Comparison of ENCODE assay signal across 1 cellular context in the genomic region with DNA sequence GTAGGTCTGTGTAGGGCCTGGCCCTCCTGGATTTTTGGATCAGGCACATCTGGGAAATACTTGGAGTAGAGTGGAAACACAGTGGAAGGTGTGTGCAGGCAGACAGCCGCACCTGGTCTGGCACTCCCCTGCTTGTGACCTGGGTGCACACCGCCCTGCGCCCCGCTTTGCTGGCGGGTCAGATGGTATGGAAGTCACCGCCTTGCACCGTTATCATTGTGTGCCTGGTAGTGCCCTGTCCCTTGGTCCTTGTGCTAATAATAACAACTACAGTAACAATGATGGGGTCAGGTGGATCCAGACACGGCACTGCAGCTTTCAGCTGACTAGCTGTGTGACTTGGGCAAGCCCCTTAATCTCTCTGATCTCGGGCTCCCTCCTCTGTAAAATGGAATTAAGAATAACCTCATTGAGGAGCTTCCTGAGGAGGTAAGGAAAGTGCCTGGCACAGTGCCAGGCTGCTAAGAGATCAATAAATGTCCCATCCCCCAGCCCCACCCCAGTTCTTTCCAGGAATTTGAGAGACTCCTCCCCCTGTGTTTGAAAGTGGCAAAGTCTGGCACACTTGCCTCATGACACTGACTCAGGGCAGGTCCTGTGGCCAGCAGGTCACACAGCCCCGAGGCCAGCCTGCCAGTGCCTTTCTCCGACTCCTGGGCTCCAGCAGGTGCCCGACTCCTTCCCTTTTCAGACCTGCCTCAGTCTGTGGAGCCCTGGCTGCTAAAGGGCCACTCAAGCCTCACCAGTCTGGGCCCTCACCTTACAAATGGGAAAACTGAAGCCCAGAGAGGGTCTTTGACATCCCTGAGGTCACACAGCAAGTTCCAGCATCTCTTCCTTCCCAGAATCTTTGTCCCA.
TF ChIP-seq lines count a peak whose summit lies in the region.

No MANE protein-coding gene starts in this region.

TF ChIP-seq in GM23338, 12 proteins besides CTCF, POLR2A, EP300 and RAD21 (continued from another document):
- TF ChIP-seq, protein P1, sequence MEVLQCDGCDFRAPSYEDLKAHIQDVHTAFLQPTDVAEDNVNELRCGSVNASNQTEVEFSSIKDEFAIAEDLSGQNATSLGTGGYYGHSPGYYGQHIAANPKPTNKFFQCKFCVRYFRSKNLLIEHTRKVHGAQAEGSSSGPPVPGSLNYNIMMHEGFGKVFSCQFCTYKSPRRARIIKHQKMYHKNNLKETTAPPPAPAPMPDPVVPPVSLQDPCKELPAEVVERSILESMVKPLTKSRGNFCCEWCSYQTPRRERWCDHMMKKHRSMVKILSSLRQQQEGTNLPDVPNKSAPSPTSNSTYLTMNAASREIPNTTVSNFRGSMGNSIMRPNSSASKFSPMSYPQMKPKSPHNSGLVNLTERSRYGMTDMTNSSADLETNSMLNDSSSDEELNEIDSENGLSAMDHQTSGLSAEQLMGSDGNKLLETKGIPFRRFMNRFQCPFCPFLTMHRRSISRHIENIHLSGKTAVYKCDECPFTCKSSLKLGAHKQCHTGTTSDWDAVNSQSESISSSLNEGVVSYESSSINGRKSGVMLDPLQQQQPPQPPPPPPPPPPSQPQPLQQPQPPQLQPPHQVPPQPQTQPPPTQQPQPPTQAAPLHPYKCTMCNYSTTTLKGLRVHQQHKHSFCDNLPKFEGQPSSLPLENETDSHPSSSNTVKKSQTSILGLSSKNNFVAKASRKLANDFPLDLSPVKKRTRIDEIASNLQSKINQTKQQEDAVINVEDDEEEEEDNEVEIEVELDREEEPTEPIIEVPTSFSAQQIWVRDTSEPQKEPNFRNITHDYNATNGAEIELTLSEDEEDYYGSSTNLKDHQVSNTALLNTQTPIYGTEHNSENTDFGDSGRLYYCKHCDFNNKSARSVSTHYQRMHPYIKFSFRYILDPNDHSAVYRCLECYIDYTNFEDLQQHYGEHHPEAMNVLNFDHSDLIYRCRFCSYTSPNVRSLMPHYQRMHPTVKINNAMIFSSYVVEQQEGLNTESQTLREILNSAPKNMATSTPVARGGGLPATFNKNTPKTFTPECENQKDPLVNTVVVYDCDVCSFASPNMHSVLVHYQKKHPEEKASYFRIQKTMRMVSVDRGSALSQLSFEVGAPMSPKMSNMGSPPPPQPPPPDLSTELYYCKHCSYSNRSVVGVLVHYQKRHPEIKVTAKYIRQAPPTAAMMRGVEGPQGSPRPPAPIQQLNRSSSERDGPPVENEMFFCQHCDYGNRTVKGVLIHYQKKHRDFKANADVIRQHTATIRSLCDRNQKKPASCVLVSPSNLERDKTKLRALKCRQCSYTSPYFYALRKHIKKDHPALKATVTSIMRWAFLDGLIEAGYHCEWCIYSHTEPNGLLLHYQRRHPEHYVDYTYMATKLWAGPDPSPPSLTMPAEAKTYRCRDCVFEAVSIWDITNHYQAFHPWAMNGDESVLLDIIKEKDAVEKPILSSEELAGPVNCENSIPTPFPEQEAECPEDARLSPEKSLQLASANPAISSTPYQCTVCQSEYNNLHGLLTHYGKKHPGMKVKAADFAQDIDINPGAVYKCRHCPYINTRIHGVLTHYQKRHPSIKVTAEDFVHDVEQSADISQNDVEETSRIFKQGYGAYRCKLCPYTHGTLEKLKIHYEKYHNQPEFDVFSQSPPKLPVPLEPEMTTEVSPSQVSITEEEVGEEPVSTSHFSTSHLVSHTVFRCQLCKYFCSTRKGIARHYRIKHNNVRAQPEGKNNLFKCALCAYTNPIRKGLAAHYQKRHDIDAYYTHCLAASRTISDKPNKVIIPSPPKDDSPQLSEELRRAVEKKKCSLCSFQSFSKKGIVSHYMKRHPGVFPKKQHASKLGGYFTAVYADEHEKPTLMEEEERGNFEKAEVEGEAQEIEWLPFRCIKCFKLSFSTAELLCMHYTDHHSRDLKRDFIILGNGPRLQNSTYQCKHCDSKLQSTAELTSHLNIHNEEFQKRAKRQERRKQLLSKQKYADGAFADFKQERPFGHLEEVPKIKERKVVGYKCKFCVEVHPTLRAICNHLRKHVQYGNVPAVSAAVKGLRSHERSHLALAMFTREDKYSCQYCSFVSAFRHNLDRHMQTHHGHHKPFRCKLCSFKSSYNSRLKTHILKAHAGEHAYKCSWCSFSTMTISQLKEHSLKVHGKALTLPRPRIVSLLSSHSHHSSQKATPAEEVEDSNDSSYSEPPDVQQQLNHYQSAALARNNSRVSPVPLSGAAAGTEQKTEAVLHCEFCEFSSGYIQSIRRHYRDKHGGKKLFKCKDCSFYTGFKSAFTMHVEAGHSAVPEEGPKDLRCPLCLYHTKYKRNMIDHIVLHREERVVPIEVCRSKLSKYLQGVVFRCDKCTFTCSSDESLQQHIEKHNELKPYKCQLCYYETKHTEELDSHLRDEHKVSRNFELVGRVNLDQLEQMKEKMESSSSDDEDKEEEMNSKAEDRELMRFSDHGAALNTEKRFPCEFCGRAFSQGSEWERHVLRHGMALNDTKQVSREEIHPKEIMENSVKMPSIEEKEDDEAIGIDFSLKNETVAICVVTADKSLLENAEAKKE (CRISPR knock-in tag; IDR thresholded peaks at IDR 0.05), result no peak
- TF ChIP-seq ZNF114 (CRISPR knock-in tag; IDR thresholded peaks at IDR 0.05), result no peak
- TF ChIP-seq, protein P2, sequence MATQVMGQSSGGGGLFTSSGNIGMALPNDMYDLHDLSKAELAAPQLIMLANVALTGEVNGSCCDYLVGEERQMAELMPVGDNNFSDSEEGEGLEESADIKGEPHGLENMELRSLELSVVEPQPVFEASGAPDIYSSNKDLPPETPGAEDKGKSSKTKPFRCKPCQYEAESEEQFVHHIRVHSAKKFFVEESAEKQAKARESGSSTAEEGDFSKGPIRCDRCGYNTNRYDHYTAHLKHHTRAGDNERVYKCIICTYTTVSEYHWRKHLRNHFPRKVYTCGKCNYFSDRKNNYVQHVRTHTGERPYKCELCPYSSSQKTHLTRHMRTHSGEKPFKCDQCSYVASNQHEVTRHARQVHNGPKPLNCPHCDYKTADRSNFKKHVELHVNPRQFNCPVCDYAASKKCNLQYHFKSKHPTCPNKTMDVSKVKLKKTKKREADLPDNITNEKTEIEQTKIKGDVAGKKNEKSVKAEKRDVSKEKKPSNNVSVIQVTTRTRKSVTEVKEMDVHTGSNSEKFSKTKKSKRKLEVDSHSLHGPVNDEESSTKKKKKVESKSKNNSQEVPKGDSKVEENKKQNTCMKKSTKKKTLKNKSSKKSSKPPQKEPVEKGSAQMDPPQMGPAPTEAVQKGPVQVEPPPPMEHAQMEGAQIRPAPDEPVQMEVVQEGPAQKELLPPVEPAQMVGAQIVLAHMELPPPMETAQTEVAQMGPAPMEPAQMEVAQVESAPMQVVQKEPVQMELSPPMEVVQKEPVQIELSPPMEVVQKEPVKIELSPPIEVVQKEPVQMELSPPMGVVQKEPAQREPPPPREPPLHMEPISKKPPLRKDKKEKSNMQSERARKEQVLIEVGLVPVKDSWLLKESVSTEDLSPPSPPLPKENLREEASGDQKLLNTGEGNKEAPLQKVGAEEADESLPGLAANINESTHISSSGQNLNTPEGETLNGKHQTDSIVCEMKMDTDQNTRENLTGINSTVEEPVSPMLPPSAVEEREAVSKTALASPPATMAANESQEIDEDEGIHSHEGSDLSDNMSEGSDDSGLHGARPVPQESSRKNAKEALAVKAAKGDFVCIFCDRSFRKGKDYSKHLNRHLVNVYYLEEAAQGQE (IDR thresholded peaks at IDR 0.05; ENCODE audit: unreplicated experiment), result no peak
- TF ChIP-seq ZNF331 (CRISPR knock-in tag; IDR thresholded peaks at IDR 0.05; ENCODE audit: low read depth), result no peak
- TF ChIP-seq STAT1 (IDR thresholded peaks at IDR 0.05; ENCODE audit: unreplicated experiment), result no peak
- TF ChIP-seq JUNB (IDR thresholded peaks at IDR 0.05; ENCODE audit: unreplicated experiment), result no peak
- no peak for TF ChIP-seq EZH2 (IDR thresholded peaks at IDR 0.05; ENCODE audit: low read depth, unreplicated experiment)
- no peak for TF ChIP-seq CREB1 (CRISPR knock-in tag; IDR thresholded peaks at IDR 0.05; ENCODE audit: low read depth)
